In the genomic region with DNA sequence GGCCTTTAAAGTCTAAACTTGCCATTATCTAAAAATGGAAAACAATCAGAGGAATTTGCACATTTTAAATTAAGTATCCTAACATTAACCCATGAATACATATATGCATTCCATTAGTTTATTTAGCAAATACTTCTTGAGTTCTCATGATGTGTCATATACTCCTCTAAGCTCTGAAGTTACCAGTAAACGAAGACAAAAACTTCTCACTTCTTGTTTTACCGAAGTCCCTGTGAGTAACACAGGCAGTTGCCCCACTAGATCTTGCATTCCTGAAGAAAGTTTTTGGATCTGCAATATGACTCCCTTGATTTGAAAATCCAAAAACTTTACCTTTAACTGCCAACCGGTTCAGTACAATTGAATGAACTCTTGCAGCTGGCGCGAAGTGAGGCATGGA, we compare ENCODE assay signal across 26 cellular contexts.
DNase-seq lines count a peak whose midpoint lies in the region; ATAC-seq, FAIRE-seq and TF ChIP-seq lines count a peak whose summit lies in the region.
"Had no signal": no experiment of that assay in that cellular context is flagged by ENCODE, and none has a peak within 500 bp of the region (broad histone marks: within the 10 kb centered on the region; RNA-seq: fewer than 3 reads in every experiment).

No MANE protein-coding gene starts in this region.

- H3K27ac ChIP-seq in PC-9 = no peak overlapping the region
- H3K27ac ChIP-seq in keratinocyte (ENCODE audit: control insufficient read depth, insufficient read depth, low read length) = no peak overlapping the region
- H3K27ac ChIP-seq: BLaER1 treated with 17β-estradiol and CSF1 and Interleukin-3, amounts not matched to agents 10 nM and 100 nM; right lobe of liver had no signal

- H4K20me1 ChIP-seq in PC-9 (ENCODE audit: insufficient read depth) (no peaks in the 10 kb centered on the region), keratinocyte (ENCODE audit: control insufficient read depth, extremely low read depth, insufficient read depth, low read length) (no peaks in the 10 kb centered on the region)
- H4K20me1 ChIP-seq: BLaER1 treated with 17β-estradiol and CSF1 and Interleukin-3, amounts not matched to agents 10 nM and 100 nM had no signal

- no peaks in the 10 kb centered on the region for H3K9me2 ChIP-seq in PC-9 (ENCODE audit: insufficient read depth)

- H2AFZ ChIP-seq in PC-9 (no peak overlapping the region), keratinocyte (ENCODE audit: control insufficient read depth, low read length) (no peak overlapping the region)

- peak; percentile 72 for DNase-seq in HT1080 (ENCODE audit: low read depth)
- DNase-seq in PC-9 = peak in 1 of 2 experiments; percentile 55
- DNase-seq in bronchial epithelial cell (ENCODE audit: low read depth) = peak; percentile 77
- peak; percentile 21 for DNase-seq in keratinocyte (ENCODE audit: low read depth, low spot score)
- DNase-seq in activated CD4-positive, CD25-positive, alpha-beta regulatory T cell (lab: John Stamatoyannopoulos, UW) = no peak
- DNase-seq in NCI-H1092 (lab: John Stamatoyannopoulos, UW) = no peak
- DNase-seq in NCI-H2081 (lab: John Stamatoyannopoulos, UW) = no peak
- DNase-seq: activated CD4-positive, alpha-beta memory T cell treated with anti-CD3 and anti-CD28 coated beads, Interleukin-2, amount 10 ng/mL, durations not matched to agents 7 days and 5 days; activated CD4-positive, CD25-positive, alpha-beta regulatory T cell treated with anti-CD3 and anti-CD28 coated beads, Interleukin-2, amount 50 U/mL, for 72 hours; amygdala; COR-L47; DMS53; erythroblast; foreskin fibroblast; NCI-H524; right lobe of liver; stimulated activated CD4-positive, alpha-beta T cell treated with anti-CD3 and anti-CD28 coated beads, Interleukin-4, amount 100 ng/mL, for 4 hours; T-helper 1 cell had no signal

- FAIRE-seq in bronchial epithelial cell (lab: Jason Lieb, UNC) = no peak
- FAIRE-seq in keratinocyte (lab: Jason Lieb, UNC) = peak; percentile 63
- FAIRE-seq: G401.6, H54, TTC549 had no signal

- H3K4me3 ChIP-seq in PC-9 (no peak overlapping the region), bronchial epithelial cell (ENCODE audit: low read depth, low read length) (no peak overlapping the region), keratinocyte (ENCODE audit: control insufficient read depth in 2 of 3, extremely low read depth in 1 of 3, insufficient read depth in 2 of 3, low read depth in 1 of 3, low read length in 3 of 3) (no peak overlapping the region)
- H3K4me3 ChIP-seq: BLaER1 treated with 17β-estradiol and CSF1 and Interleukin-3, amounts not matched to agents 10 nM and 100 nM; right lobe of liver had no signal

- dilution Hi-C loops in keratinocyte (cut with MboI; ENCODE audit: extremely low pct_ligation_motif_present, low sequenced_read_pairs) = no loop called here

- H3K9me3 ChIP-seq in PC-9 (ENCODE audit: insufficient read depth, low read depth) = no peaks in the 10 kb centered on the region
- H3K9me3 ChIP-seq in keratinocyte (ENCODE audit: control insufficient read depth, low read depth, low read length) = no peaks in the 10 kb centered on the region
- H3K9me3 ChIP-seq: right lobe of liver had no signal

- H3K79me2 ChIP-seq in PC-9 (ENCODE audit: low read depth) = no peaks in the 10 kb centered on the region
- no peaks in the 10 kb centered on the region for H3K79me2 ChIP-seq in keratinocyte (ENCODE audit: control insufficient read depth, insufficient read depth, low read length)

- no peak overlapping the region for H3K9ac ChIP-seq in keratinocyte (ENCODE audit: control insufficient read depth, extremely low read depth, insufficient read depth, low read length)
- H3K9ac ChIP-seq: BLaER1 treated with 17β-estradiol and CSF1 and Interleukin-3, amounts not matched to agents 10 nM and 100 nM had no signal

- H3K4me2 ChIP-seq in PC-9 = peak overlapping the region; percentile 8
- H3K4me2 ChIP-seq in keratinocyte (ENCODE audit: control insufficient read depth, extremely low read depth, insufficient read depth, low read depth, low read length) = peak overlapping the region; percentile 49
- H3K4me2 ChIP-seq: BLaER1 treated with 17β-estradiol and CSF1 and Interleukin-3, amounts not matched to agents 10 nM and 100 nM had no signal

- H3F3A ChIP-seq in PC-9 (ENCODE audit: insufficient read depth, low read depth) = peaks cover 17% of the 10 kb centered on the region; the same call in 1 of the 2 replicates

- CTCF ChIA-PET in PC-9 (lab: Charles Lee) = no interaction called here

- no peaks in the 10 kb centered on the region for H3K9me1 ChIP-seq in keratinocyte (ENCODE audit: control insufficient read depth, extremely low read depth, insufficient read depth, low read length)

- H3K4me1 ChIP-seq in PC-9 (replicated peaks; ENCODE audit: insufficient read depth) (peaks cover 22% of the 10 kb centered on the region), keratinocyte (ENCODE audit: control insufficient read depth, extremely low read depth, insufficient read depth, low read length) (peaks cover 20% of the 10 kb centered on the region)
- H3K4me1 ChIP-seq: right lobe of liver had no signal

- BruUV-seq in PC-9 (replicated peaks; lab: Mats Ljungman, UMichigan) = no TSS peak

- POLR2A ChIA-PET in PC-9 (lab: Charles Lee; ENCODE audit: unreplicated experiment) = no interaction called here

- H3K36me3 ChIP-seq in PC-9 (ENCODE audit: low read depth) = no peaks in the 10 kb centered on the region
- no peaks in the 10 kb centered on the region for H3K36me3 ChIP-seq in bronchial epithelial cell (ENCODE audit: control insufficient read depth, insufficient read depth, low read length)
- H3K36me3 ChIP-seq in keratinocyte (ENCODE audit: control insufficient read depth in 2 of 2, extremely low read depth in 1 of 2, insufficient read depth in 2 of 2, low read length in 2 of 2) = no peaks in the 10 kb centered on the region
- H3K36me3 ChIP-seq: BLaER1 treated with 17β-estradiol and CSF1 and Interleukin-3, amounts not matched to agents 10 nM and 100 nM; right lobe of liver had no signal

- intact Hi-C loops in PC-9 (cut with micrococcal nuclease; ENCODE audit: unreplicated experiment) = no loop called here

- TF ChIP-seq CTCF in PC-9 (conservative IDR thresholded peaks at IDR 0.05) = no peak
- TF ChIP-seq CTCF in bronchial epithelial cell (IDR thresholded peaks at IDR 0.05; ENCODE audit: insufficient read depth, low read length, severe bottlenecking) = no peak
- no peak for TF ChIP-seq CTCF in keratinocyte (optimal IDR thresholded peaks at IDR 0.05 in 1 of 3, IDR thresholded peaks at IDR 0.05 in 1 of 3, conservative IDR thresholded peaks at IDR 0.05 in 1 of 3; ENCODE audit: extremely low read depth in 1 of 3, insufficient read depth in 2 of 3, low read length in 3 of 3)

- H3K27me3 ChIP-seq in PC-9 (ENCODE audit: insufficient read depth, low read depth) = no peaks in the 10 kb centered on the region
- no peaks in the 10 kb centered on the region for H3K27me3 ChIP-seq in bronchial epithelial cell (ENCODE audit: control insufficient read depth, insufficient read depth, low read length)
- no peaks in the 10 kb centered on the region for H3K27me3 ChIP-seq in keratinocyte (ENCODE audit: control insufficient read depth, extremely low read depth, insufficient read depth, low read length)
- H3K27me3 ChIP-seq: BLaER1 treated with 17β-estradiol and CSF1 and Interleukin-3, amounts not matched to agents 10 nM and 100 nM; right lobe of liver had no signal

- no peak for ATAC-seq in HG03378 (IDR thresholded peaks at IDR 0.05; ENCODE audit: unreplicated experiment)
- ATAC-seq: activated T-helper 17 cell treated with anti-CD3 and anti-CD28 coated beads, Interleukin-2, amount 50 U/mL, for 72 hours; Panc1; right lobe of liver; stimulated activated memory B cell treated with anti-CD40 and anti-IgM and Interleukin-4, amounts not matched to agents 10 μg/mL and 1 μg/mL and 100 μg/mL, for 72 hours had no signal

Comparison
In these comparisons a context has a peak if more than half of its experiments do, and no peak if none do; other contexts are left out.
1. DNase-seq: peak in HT1080 (single experiment), bronchial epithelial cell (single experiment) and keratinocyte (single experiment); none in activated CD4-positive, CD25-positive, alpha-beta regulatory T cell (0 of 4), NCI-H1092 (single experiment) and NCI-H2081 (0 of 2).